ENCODE assay signal across 1 cellular context in the genomic region with DNA sequence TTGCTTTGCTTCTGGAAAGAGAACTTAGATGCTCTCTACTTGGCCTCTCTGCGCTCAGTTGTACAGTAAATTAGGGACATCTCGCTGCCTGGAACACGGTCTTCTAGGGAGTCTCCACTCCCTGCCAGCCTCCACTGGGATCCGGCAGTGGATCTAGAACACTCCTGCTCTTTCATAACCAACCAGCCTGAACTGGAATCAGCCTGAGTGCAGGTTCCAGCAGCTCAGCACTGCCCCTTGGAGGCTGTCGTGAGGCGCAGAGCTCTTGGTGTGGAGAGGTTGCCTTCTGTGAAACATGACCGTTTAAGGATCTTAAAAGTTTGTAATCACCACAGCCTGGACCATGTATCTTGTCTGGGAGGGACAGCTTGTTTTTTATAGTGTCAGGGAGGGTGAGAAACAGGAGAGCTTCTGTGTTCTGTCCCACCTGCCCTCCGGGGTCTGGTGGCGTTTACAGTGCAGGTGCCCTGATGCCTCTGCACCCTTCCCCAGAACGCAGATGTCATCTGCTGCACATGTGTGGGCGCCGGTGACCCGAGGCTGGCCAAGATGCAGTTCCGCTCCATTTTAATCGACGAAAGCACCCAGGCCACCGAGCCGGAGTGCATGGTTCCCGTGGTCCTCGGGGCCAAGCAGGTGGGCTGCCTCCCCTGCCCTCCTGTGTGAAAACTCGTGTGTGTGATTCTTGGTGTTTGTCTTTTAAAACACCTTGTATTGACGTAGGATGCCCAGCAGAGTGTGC.
TF ChIP-seq lines count a peak whose summit lies in the region.

No MANE protein-coding gene starts in this region.

TF ChIP-seq in neural cell, 6 proteins besides CTCF, POLR2A, EP300 and RAD21 (continued from another document):
- TF ChIP-seq, protein P1, sequence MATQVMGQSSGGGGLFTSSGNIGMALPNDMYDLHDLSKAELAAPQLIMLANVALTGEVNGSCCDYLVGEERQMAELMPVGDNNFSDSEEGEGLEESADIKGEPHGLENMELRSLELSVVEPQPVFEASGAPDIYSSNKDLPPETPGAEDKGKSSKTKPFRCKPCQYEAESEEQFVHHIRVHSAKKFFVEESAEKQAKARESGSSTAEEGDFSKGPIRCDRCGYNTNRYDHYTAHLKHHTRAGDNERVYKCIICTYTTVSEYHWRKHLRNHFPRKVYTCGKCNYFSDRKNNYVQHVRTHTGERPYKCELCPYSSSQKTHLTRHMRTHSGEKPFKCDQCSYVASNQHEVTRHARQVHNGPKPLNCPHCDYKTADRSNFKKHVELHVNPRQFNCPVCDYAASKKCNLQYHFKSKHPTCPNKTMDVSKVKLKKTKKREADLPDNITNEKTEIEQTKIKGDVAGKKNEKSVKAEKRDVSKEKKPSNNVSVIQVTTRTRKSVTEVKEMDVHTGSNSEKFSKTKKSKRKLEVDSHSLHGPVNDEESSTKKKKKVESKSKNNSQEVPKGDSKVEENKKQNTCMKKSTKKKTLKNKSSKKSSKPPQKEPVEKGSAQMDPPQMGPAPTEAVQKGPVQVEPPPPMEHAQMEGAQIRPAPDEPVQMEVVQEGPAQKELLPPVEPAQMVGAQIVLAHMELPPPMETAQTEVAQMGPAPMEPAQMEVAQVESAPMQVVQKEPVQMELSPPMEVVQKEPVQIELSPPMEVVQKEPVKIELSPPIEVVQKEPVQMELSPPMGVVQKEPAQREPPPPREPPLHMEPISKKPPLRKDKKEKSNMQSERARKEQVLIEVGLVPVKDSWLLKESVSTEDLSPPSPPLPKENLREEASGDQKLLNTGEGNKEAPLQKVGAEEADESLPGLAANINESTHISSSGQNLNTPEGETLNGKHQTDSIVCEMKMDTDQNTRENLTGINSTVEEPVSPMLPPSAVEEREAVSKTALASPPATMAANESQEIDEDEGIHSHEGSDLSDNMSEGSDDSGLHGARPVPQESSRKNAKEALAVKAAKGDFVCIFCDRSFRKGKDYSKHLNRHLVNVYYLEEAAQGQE (IDR thresholded peaks at IDR 0.05; ENCODE audit: borderline replicate concordance) = no peak
- TF ChIP-seq EZH2 (IDR thresholded peaks at IDR 0.05; ENCODE audit: borderline replicate concordance, insufficient read depth, low read length, poor library complexity, severe bottlenecking) = no peak
